7 cellular contexts compared by ENCODE assay signal in genomic region chr2:68225119-68225632, GRCh38. TPM values are rescaled to one million over a fixed set of nuclear protein-coding genes. Genes with fewer than 3 reads are reported as not detected.
A peak's percentile ranks its signal among the peaks of the same experiment; 100 is the strongest.
DNase-seq lines count a peak whose midpoint lies in the region; ATAC-seq, FAIRE-seq and TF ChIP-seq lines count a peak whose summit lies in the region.

No MANE protein-coding gene starts in this region.

- peak overlapping the region; percentile 80 to 81 for H3K27ac Mint-ChIP-seq in natural killer cell

- no peak for FAIRE-seq in frontal cortex (lab: Jason Lieb, UNC)

- peak overlapping the region; percentile 7 for H3K4me3 Mint-ChIP-seq in natural killer cell

- no peaks in the 10 kb centered on the region for H3K9me3 Mint-ChIP-seq in natural killer cell

- no peaks in the 10 kb centered on the region for H3K36me3 Mint-ChIP-seq in natural killer cell

- no peaks in the 10 kb centered on the region for H3K27me3 Mint-ChIP-seq in natural killer cell (ENCODE audit: low read depth in 2 of 2)

- ATAC-seq in GM19395 (IDR thresholded peaks at IDR 0.05; ENCODE audit: unreplicated experiment) (peak; percentile 70), HG03565 (IDR thresholded peaks at IDR 0.05; ENCODE audit: unreplicated experiment) (peak; percentile 77), natural killer cell (peak; percentile 65 to 75 (median 71))

- peak; percentile 39 for DNase-seq in ELR (ENCODE audit: low read depth)
- peak; percentile 53 for DNase-seq in RKO (ENCODE audit: low spot score)
- DNase-seq in ecto neural progenitor cell (ENCODE audit: low spot score): peak; percentile 53
- no peak for DNase-seq in natural killer cell
- no peak for DNase-seq in frontal cortex (ENCODE audit: low spot score in 2 of 2)

- H3K4me1 Mint-ChIP-seq in natural killer cell: peaks cover 82 to 87% of the 10 kb centered on the region in 2 donors

- TF ChIP-seq CTCF in natural killer cell (IDR thresholded peaks at IDR 0.05): no peak

- intact Hi-C loops in natural killer cell (cut with micrococcal nuclease): no loop called here

RNA-seq across cellular contexts. Expression of gene PPP3R1, which starts 27.2 kb away (rescaled TPM):
- total RNA-seq in natural killer cell (10 to 100 TPM; 77.8 to 86.2 (median 79.9) TPM), frontal cortex (59.9 TPM)

Comparison
In these comparisons a context has a peak if more than half of its experiments do, and no peak if none do; other contexts are left out.
1. DNase-seq: peak in ELR (single experiment), RKO (single experiment) and ecto neural progenitor cell (single experiment); none in natural killer cell (single experiment) and frontal cortex (0 of 2).
2. Peak in every context shown above with its lines, with median percentiles within 50 percentile points of each other: ATAC-seq.